ENCODE assay signal across 9 cellular contexts in the genomic region with DNA sequence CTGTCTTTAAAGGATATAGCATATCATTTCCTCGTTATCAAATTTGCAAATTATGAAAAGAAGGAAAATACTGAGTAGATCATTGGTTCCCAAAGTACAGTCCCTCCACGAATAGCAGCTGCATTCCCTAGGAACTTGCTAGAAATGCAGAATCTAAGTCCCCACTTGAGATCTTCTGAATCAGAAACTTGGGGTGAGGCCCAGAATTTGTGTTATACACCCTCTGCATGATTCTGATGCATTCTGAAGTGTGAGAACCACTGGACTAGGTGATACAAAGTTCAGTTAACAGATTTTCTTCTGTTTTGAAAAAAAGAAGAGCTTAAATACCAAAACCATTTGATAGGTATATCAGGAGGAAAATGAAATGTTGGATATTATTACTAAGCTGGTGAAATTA.
A peak's percentile ranks its signal among the peaks of the same experiment; 100 is the strongest.
DNase-seq lines count a peak whose midpoint lies in the region; TF ChIP-seq lines count a peak whose summit lies in the region.
"Had no signal": no experiment of that assay in that cellular context is flagged by ENCODE, and none has a peak within 500 bp of the region (broad histone marks: within the 10 kb centered on the region; RNA-seq: fewer than 3 reads in every experiment).

No MANE protein-coding gene starts in this region.

- no peaks in the 10 kb centered on the region for H3K36me3 ChIP-seq in SK-N-MC (ENCODE audit: insufficient read depth, low read length)
- no peaks in the 10 kb centered on the region for H3K36me3 ChIP-seq in fibroblast of lung (ENCODE audit: control insufficient read depth, insufficient read depth, low read length)
- H3K36me3 ChIP-seq in Peyer's patch = no peaks in the 10 kb centered on the region

- H3K9ac ChIP-seq in SK-N-MC (ENCODE audit: insufficient read length) (no peak overlapping the region), fibroblast of lung (ENCODE audit: insufficient read depth, low read length) (no peak overlapping the region)

- peak overlapping the region; percentile 78 for H3K27ac ChIP-seq in SK-N-MC
- no peak overlapping the region for H3K27ac ChIP-seq in fibroblast of lung (ENCODE audit: insufficient read depth, low read length)
- peak overlapping the region in 2 of 4 donors; percentile 30 to 32 for H3K27ac ChIP-seq in Peyer's patch

- H3K79me2 ChIP-seq in fibroblast of lung (ENCODE audit: control insufficient read depth, insufficient read depth, low read length) = no peaks in the 10 kb centered on the region

- no peaks in the 10 kb centered on the region for H3K9me3 ChIP-seq in SK-N-MC (ENCODE audit: low read depth, low read length)
- H3K9me3 ChIP-seq in fibroblast of lung (ENCODE audit: control insufficient read depth, insufficient read depth, low read depth, low read length) = no peaks in the 10 kb centered on the region
- no peaks in the 10 kb centered on the region for H3K9me3 ChIP-seq in Peyer's patch

- H2AFZ ChIP-seq in fibroblast of lung (ENCODE audit: low read length) = no peak overlapping the region

- H3K4me3 ChIP-seq in SK-N-MC (no peak overlapping the region), fibroblast of lung (replicated peaks in 1 of 4; ENCODE audit: control extremely low read depth in 1 of 4, insufficient read depth in 1 of 4, low read depth in 3 of 4, low read length in 4 of 4) (no peak overlapping the region), retinal pigment epithelial cell (ENCODE audit: low read length) (no peak overlapping the region), Peyer's patch (no peak overlapping the region)
- H3K4me3 ChIP-seq: skin epidermis had no signal

- TF ChIP-seq CTCF in fibroblast of lung (conservative IDR thresholded peaks at IDR 0.05 in 1 of 2, IDR thresholded peaks at IDR 0.05 in 1 of 2; ENCODE audit: low read depth in 1 of 2, low read length in 2 of 2) (no peak), retinal pigment epithelial cell (conservative IDR thresholded peaks at IDR 0.05; ENCODE audit: low read depth, low read length) (no peak), Peyer's patch (IDR thresholded peaks at IDR 0.05) (no peak)

- no peaks in the 10 kb centered on the region for H4K20me1 ChIP-seq in fibroblast of lung (ENCODE audit: control insufficient read depth, extremely low read depth, insufficient read depth, low read length)

- H3K4me1 ChIP-seq in fibroblast of lung (ENCODE audit: control insufficient read depth, extremely low read depth, insufficient read depth, low read length) (peaks cover 6% of the 10 kb centered on the region), Peyer's patch (no peaks in the 10 kb centered on the region)

- no peak for TF ChIP-seq POLR2A in Peyer's patch (IDR thresholded peaks at IDR 0.05)

- DNase-seq in EL (peak; percentile 33), SK-N-MC (ENCODE audit: low read depth, low spot score) (no peak), fibroblast of lung (ENCODE audit: low read depth in 2 of 2) (peak; percentile 84 to 93), retinal pigment epithelial cell (ENCODE audit: low read depth) (peak; percentile 76), Peyer's patch (no peak), occipital lobe (lab: John Stamatoyannopoulos, UW) (no peak), DMS53 (lab: John Stamatoyannopoulos, UW) (no peak)
- DNase-seq: activated naive CD4-positive, alpha-beta T cell treated with anti-CD3 and anti-CD28 coated beads, Interleukin-2, amount 50 U/mL, for 16 hours had no signal

- H3K4me2 ChIP-seq in fibroblast of lung (ENCODE audit: extremely low read depth, insufficient read depth, low read length) = no peak overlapping the region

- H3K27me3 ChIP-seq in fibroblast of lung (ENCODE audit: control insufficient read depth, insufficient read depth, low read length) (no peaks in the 10 kb centered on the region), Peyer's patch (no peaks in the 10 kb centered on the region)

Comparison
In these comparisons a context has a peak if more than half of its experiments do, and no peak if none do; other contexts are left out.
1. DNase-seq: peak in EL (single experiment), fibroblast of lung (2 of 2) and retinal pigment epithelial cell (single experiment); none in SK-N-MC (single experiment), Peyer's patch (0 of 3), occipital lobe (single experiment) and DMS53 (single experiment).